ENCODE assay signal across 14 cellular contexts in genomic region chrX:110015915-110016314, GRCh38.
"Had no signal": no experiment of that assay in that cellular context is flagged by ENCODE, and none has a peak within 500 bp of the region (broad histone marks: within the 10 kb centered on the region; RNA-seq: fewer than 3 reads in every experiment).

No MANE protein-coding gene starts in this region.

- H3K36me3 ChIP-seq: brain microvascular endothelial cell, lower lobe of right lung, tibial artery, uterus had no signal

- H3K9me3 Mint-ChIP-seq: activated naive CD4-positive, alpha-beta T cell treated with anti-CD3 and anti-CD28 coated beads, Interleukin-2, amount 50 U/mL, for 24 hours; activated T-helper 2 cell treated with anti-CD3 and anti-CD28 coated beads, Interferon-gamma antibody, Interleukin-2, Interleukin-4, amounts not matched to agents 10 μg/mL and 5 μg/mL and 100 μg/mL, durations not matched to agents 14 hours and 24 hours and 36 hours; naive thymus-derived CD8-positive, alpha-beta T cell; WTC11 had no signal

- DNase-seq: activated CD4-positive, alpha-beta T cell treated with anti-CD3 and anti-CD28 coated beads, Interleukin-2, amount 50 U/mL, for 1 hour; amniotic stem cell; brain microvascular endothelial cell; kidney glomerular epithelial cell; naive thymus-derived CD8-positive, alpha-beta T cell; T-helper 17 cell; tibial artery; uterus had no signal

- H3K27ac ChIP-seq: brain microvascular endothelial cell, hepatocyte, lower lobe of right lung, tibial artery, uterus had no signal

- H3K9me3 ChIP-seq: lower lobe of right lung, tibial artery, uterus had no signal

- H3K27me3 Mint-ChIP-seq: activated naive CD4-positive, alpha-beta T cell treated with anti-CD3 and anti-CD28 coated beads, Interleukin-2, amount 50 U/mL, for 24 hours; naive thymus-derived CD8-positive, alpha-beta T cell; T-helper 17 cell had no signal

- H3K4me1 ChIP-seq: uterus had no signal

- H3K4me3 Mint-ChIP-seq: activated naive CD4-positive, alpha-beta T cell treated with anti-CD3 and anti-CD28 coated beads, Interleukin-2, amount 50 U/mL, for 24 hours; T-helper 17 cell; WTC11 had no signal

- ATAC-seq: naive thymus-derived CD8-positive, alpha-beta T cell; T-helper 17 cell; WTC11 had no signal

- H3K36me3 Mint-ChIP-seq: WTC11 had no signal

- H3K27me3 ChIP-seq: brain microvascular endothelial cell, hepatocyte, tibial artery, uterus had no signal

- H3K27ac Mint-ChIP-seq: activated naive CD4-positive, alpha-beta T cell treated with anti-CD3 and anti-CD28 coated beads, Interleukin-2, amount 50 U/mL, for 24 hours; activated T-helper 2 cell treated with anti-CD3 and anti-CD28 coated beads, Interferon-gamma antibody, Interleukin-2, Interleukin-4, amounts not matched to agents 10 μg/mL and 5 μg/mL and 100 μg/mL, durations not matched to agents 14 hours and 24 hours and 36 hours; T-helper 17 cell; WTC11 had no signal

- H3K4me3 ChIP-seq: hepatocyte, lower lobe of right lung, smooth muscle cell, tibial artery, uterus had no signal
